8 cellular contexts compared by ENCODE assay signal in the genomic region with DNA sequence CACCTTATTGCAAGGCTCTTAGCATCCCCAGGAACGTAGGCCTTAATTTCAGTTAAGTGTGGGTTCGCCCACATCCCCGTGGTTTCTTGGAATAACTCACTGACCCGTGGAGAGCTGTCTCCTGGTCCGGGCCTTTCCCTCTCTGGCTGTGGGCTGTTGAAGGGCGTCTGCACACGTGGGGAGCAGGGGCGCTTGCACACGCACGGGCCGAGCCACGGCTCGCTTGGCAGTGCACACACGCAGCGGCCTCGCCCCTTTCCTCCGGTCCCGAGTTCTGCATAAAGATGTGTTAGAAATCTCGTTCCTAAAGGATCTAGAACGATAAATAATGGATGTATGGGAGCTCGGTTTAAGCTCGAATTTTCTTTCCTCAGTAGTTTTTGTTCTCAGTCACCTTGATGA.
DNase-seq lines count a peak whose midpoint lies in the region; ATAC-seq and TF ChIP-seq lines count a peak whose summit lies in the region.

No MANE protein-coding gene starts in this region.

- H3K79me2 ChIP-seq in PC-3 (ENCODE audit: low read length), result no peaks in the 10 kb centered on the region

- H3K4me3 Mint-ChIP-seq in activated naive CD4-positive, alpha-beta T cell treated with anti-CD3 and anti-CD28 coated beads for 36 hours, result peak overlapping the region; percentile 59
- H3K4me3 Mint-ChIP-seq in memory B cell, result peak overlapping the region; percentile 86

- BruUV-seq in PC-3 (replicated peaks; lab: Mats Ljungman, UMichigan), result no TSS peak

- 0 out of 2 replicates have a peak, but pooled peaks cover 6% of the 10 kb centered on the region for H4K20me1 ChIP-seq in PC-3 (ENCODE audit: low read length)

- peak overlapping the region; percentile 27; the same call in 1 of the 2 replicates for H3K9ac ChIP-seq in PC-3 (ENCODE audit: low read length)

- TF ChIP-seq CTCF in PC-3 (conservative IDR thresholded peaks at IDR 0.05; ENCODE audit: low read depth, low read length) (no peak), coronary artery (IDR thresholded peaks at IDR 0.05) (no peak)

- H3K27me3 Mint-ChIP-seq in activated naive CD4-positive, alpha-beta T cell treated with anti-CD3 and anti-CD28 coated beads for 36 hours (ENCODE audit: low read depth), result peaks cover 19% of the 10 kb centered on the region
- H3K27me3 Mint-ChIP-seq in memory B cell, result peaks cover 1% of the 10 kb centered on the region

- H3K27ac Mint-ChIP-seq in activated naive CD4-positive, alpha-beta T cell treated with anti-CD3 and anti-CD28 coated beads for 36 hours, result no peak overlapping the region
- no peak overlapping the region for H3K27ac Mint-ChIP-seq in memory B cell

- no peaks in the 10 kb centered on the region for H3K9me3 ChIP-seq in PC-3 (ENCODE audit: low read length)

- H3K4me1 Mint-ChIP-seq in activated naive CD4-positive, alpha-beta T cell treated with anti-CD3 and anti-CD28 coated beads for 36 hours (ENCODE audit: low read depth), result peaks cover 9% of the 10 kb centered on the region
- H3K4me1 Mint-ChIP-seq in memory B cell, result peaks cover 11% of the 10 kb centered on the region

- no peaks in the 10 kb centered on the region for H3K27me3 ChIP-seq in PC-3 (ENCODE audit: low read length)

- H3K9me3 Mint-ChIP-seq in activated naive CD4-positive, alpha-beta T cell treated with anti-CD3 and anti-CD28 coated beads for 36 hours, result no peaks in the 10 kb centered on the region
- H3K9me3 Mint-ChIP-seq in memory B cell, result no peaks in the 10 kb centered on the region

- no peaks in the 10 kb centered on the region for H3K9me2 ChIP-seq in PC-3 (replicated peaks; ENCODE audit: low read length)

- intact Hi-C loops in activated naive CD4-positive, alpha-beta T cell treated with anti-CD3 and anti-CD28 coated beads for 36 hours (cut with micrococcal nuclease), result loop anchor here (5.0 kb wide), 1 partner anchor 67 kb away; no protein-coding TSS in a partner anchor
- intact Hi-C loops in PC-3 (cut with micrococcal nuclease), result no loop called here

- no peak for ATAC-seq in PC-3
- peak; percentile 51 for ATAC-seq in memory B cell (ENCODE audit: low read depth)
- no peak for ATAC-seq in GM21526 (IDR thresholded peaks at IDR 0.05; ENCODE audit: low FRiP score, unreplicated experiment)

- H3K4me2 ChIP-seq in PC-3 (ENCODE audit: low read length), result peak overlapping the region; percentile 81

- H3K4me3 ChIP-seq in PC-3 (ENCODE audit: low read length) (peak overlapping the region; percentile 63), coronary artery (peak overlapping the region; percentile 76)

- CTCF ChIA-PET in activated naive CD4-positive, alpha-beta T cell treated with anti-CD3 and anti-CD28 coated beads for 36 hours (lab: Charles Lee), result no interaction called here
- CTCF ChIA-PET in PC-3 (lab: Charles Lee), result no interaction called here

- H3F3A ChIP-seq in PC-3 (ENCODE audit: low read length, unreplicated experiment), result no peaks in the 10 kb centered on the region

- no peaks in the 10 kb centered on the region for H3K36me3 ChIP-seq in PC-3 (ENCODE audit: low read depth, low read length)

- H3K4me1 ChIP-seq in PC-3 (ENCODE audit: insufficient read depth, low read length), result peaks cover 9% of the 10 kb centered on the region

- H3K27ac ChIP-seq in PC-3 (ENCODE audit: low read length) (no peak overlapping the region), coronary artery (peak overlapping the region in 1 of 2 donors; percentile 51), temporal lobe (ENCODE audit: low read depth, low read length) (peak overlapping the region; percentile 23)

- DNase-seq in activated naive CD4-positive, alpha-beta T cell treated with anti-CD3 and anti-CD28 coated beads for 36 hours, result peak; percentile 8
- DNase-seq in activated naive CD4-positive, alpha-beta T cell treated with anti-CD3 and anti-CD28 coated beads, Interleukin-2, amount 50 U/mL, for 16 hours, result no peak
- no peak for DNase-seq in PC-3
- DNase-seq in coronary artery (ENCODE audit: low spot score), result no peak
- DNase-seq in memory B cell (ENCODE audit: low spot score in 2 of 2), result peak in 1 of 2 donors; percentile 12
- no peak for DNase-seq in NCI-H510A (lab: John Stamatoyannopoulos, UW)

- H3K36me3 Mint-ChIP-seq in activated naive CD4-positive, alpha-beta T cell treated with anti-CD3 and anti-CD28 coated beads for 36 hours (ENCODE audit: low read depth), result no peaks in the 10 kb centered on the region
- no peaks in the 10 kb centered on the region for H3K36me3 Mint-ChIP-seq in memory B cell

- H2AFZ ChIP-seq in PC-3 (ENCODE audit: low read length), result peak overlapping the region; percentile 71

- POLR2A ChIA-PET in PC-3 (lab: Charles Lee; ENCODE audit: unreplicated experiment), result no interaction called here
